Comparison of ENCODE assay signal across 19 cellular contexts in genomic region chr4:139795915-139796314, GRCh38.
"Had no signal": no experiment of that assay in that cellular context is flagged by ENCODE, and none has a peak within 500 bp of the region (broad histone marks: within the 10 kb centered on the region; RNA-seq: fewer than 3 reads in every experiment).

No MANE protein-coding gene starts in this region.

- H3K4me3 Mint-ChIP-seq: activated CD4-positive, alpha-beta T cell treated with anti-CD3 and anti-CD28 coated beads for 36 hours; activated CD8-positive, alpha-beta T cell treated with anti-CD3 and anti-CD28 coated beads for 36 hours; activated T-cell treated with anti-CD3 and anti-CD28 coated beads, Interleukin-2, amount 50 U/mL, for 4 hours; naive thymus-derived CD4-positive, alpha-beta T cell; stimulated activated memory B cell treated with anti-CD40 and anti-IgM and Interleukin-4, amounts not matched to agents 10 μg/mL and 1 μg/mL and 100 μg/mL, for 72 hours; T-helper 17 cell had no signal

- DNase-seq: activated CD4-positive, alpha-beta T cell treated with anti-CD3 and anti-CD28 coated beads for 36 hours; activated CD8-positive, alpha-beta T cell treated with anti-CD3 and anti-CD28 coated beads for 36 hours; activated effector memory CD4-positive, alpha-beta T cell treated with Interleukin-2 at 50 U/mL for 16 hours; activated naive CD4-positive, alpha-beta T cell treated with anti-CD3 and anti-CD28 coated beads, Interleukin-2, amount 50 U/mL, for 16 hours; activated T-cell treated with anti-CD3 and anti-CD28 coated beads, Interleukin-2, amount 50 U/mL, for 4 hours; adrenal gland; body of pancreas; central memory CD4-positive, alpha-beta T cell; effector CD4-positive, alpha-beta T cell; esophagus squamous epithelium; left lung; mammary epithelial cell; mucosa of descending colon; naive thymus-derived CD4-positive, alpha-beta T cell; stimulated activated CD4-positive, alpha-beta T cell treated with anti-CD3 and anti-CD28 coated beads, Interleukin-2, amount 100 ng/mL, for 48 hours; T-helper 17 cell; tibial artery had no signal

- ATAC-seq: activated CD4-positive, alpha-beta T cell treated with anti-CD3 and anti-CD28 coated beads for 36 hours; activated CD8-positive, alpha-beta T cell treated with anti-CD3 and anti-CD28 coated beads for 36 hours; activated T-cell treated with anti-CD3 and anti-CD28 coated beads, Interleukin-2, amount 50 U/mL, for 4 hours; body of pancreas; left lung; mucosa of descending colon; naive thymus-derived CD4-positive, alpha-beta T cell; stimulated activated memory B cell treated with anti-CD40 and anti-IgM and Interleukin-4, amounts not matched to agents 10 μg/mL and 1 μg/mL and 100 μg/mL, for 72 hours; T-helper 17 cell had no signal

- H3K4me1 Mint-ChIP-seq: activated CD4-positive, alpha-beta T cell treated with anti-CD3 and anti-CD28 coated beads for 36 hours; naive thymus-derived CD4-positive, alpha-beta T cell; stimulated activated memory B cell treated with anti-CD40 and anti-IgM and Interleukin-4, amounts not matched to agents 10 μg/mL and 1 μg/mL and 100 μg/mL, for 72 hours had no signal

- H3K27me3 ChIP-seq: adrenal gland, body of pancreas, esophagus squamous epithelium, left lung, tibial artery had no signal

- H3K4me3 ChIP-seq: adrenal gland, body of pancreas, coronary artery, esophagus squamous epithelium, left lung, mucosa of descending colon, tibial artery had no signal

- H3K27ac Mint-ChIP-seq: activated CD4-positive, alpha-beta T cell treated with anti-CD3 and anti-CD28 coated beads for 36 hours; activated CD8-positive, alpha-beta T cell treated with anti-CD3 and anti-CD28 coated beads for 36 hours; stimulated activated memory B cell treated with anti-CD40 and anti-IgM and Interleukin-4, amounts not matched to agents 10 μg/mL and 1 μg/mL and 100 μg/mL, for 72 hours; T-helper 17 cell had no signal

- H3K27me3 Mint-ChIP-seq: activated CD4-positive, alpha-beta T cell treated with anti-CD3 and anti-CD28 coated beads for 36 hours; activated CD8-positive, alpha-beta T cell treated with anti-CD3 and anti-CD28 coated beads for 36 hours had no signal

- H3K36me3 Mint-ChIP-seq: stimulated activated memory B cell treated with anti-CD40 and anti-IgM and Interleukin-4, amounts not matched to agents 10 μg/mL and 1 μg/mL and 100 μg/mL, for 72 hours had no signal

- H3K9me3 ChIP-seq: adrenal gland, body of pancreas, esophagus squamous epithelium, left lung, mucosa of descending colon, tibial artery had no signal

- H3K36me3 ChIP-seq: adrenal gland, esophagus squamous epithelium, left lung, tibial artery had no signal

- H3K9me3 Mint-ChIP-seq: activated CD8-positive, alpha-beta T cell treated with anti-CD3 and anti-CD28 coated beads for 36 hours; activated T-cell treated with anti-CD3 and anti-CD28 coated beads, Interleukin-2, amount 50 U/mL, for 4 hours; naive thymus-derived CD4-positive, alpha-beta T cell; stimulated activated memory B cell treated with anti-CD40 and anti-IgM and Interleukin-4, amounts not matched to agents 10 μg/mL and 1 μg/mL and 100 μg/mL, for 72 hours had no signal

- H3K27ac ChIP-seq: adrenal gland, body of pancreas, coronary artery, esophagus squamous epithelium, left lung, tibial artery had no signal
